ENCODE assay signal across 13 cellular contexts in genomic region chr9:91945277-91946074, GRCh38. TPM values are rescaled to one million over a fixed set of nuclear protein-coding genes. Genes with fewer than 3 reads are reported as not detected.
DNase-seq lines count a peak whose midpoint lies in the region; ATAC-seq and TF ChIP-seq lines count a peak whose summit lies in the region.
"Had no signal": no experiment of that assay in that cellular context is flagged by ENCODE, and none has a peak within 500 bp of the region (broad histone marks: within the 10 kb centered on the region; RNA-seq: fewer than 3 reads in every experiment).

No MANE protein-coding gene starts in this region.

- peaks cover 28% of the 10 kb centered on the region for H3K4me1 Mint-ChIP-seq in brain
- H3K4me1 Mint-ChIP-seq in activated T-cell treated with anti-CD3 and anti-CD28 coated beads, Interleukin-2, amount 50 U/mL, for 72 hours (ENCODE audit: low read depth) = no peaks in the 10 kb centered on the region
- H3K4me1 Mint-ChIP-seq in activated CD8-positive, alpha-beta T cell treated with anti-CD3 and anti-CD28 coated beads, Interleukin-2, amount 10 ng/mL, durations not matched to agents 7 days and 5 days (ENCODE audit: low read depth) = peaks cover 2% of the 10 kb centered on the region
- H3K4me1 Mint-ChIP-seq: activated T-helper 17 cell treated with anti-CD3 and anti-CD28 coated beads, Interleukin-2, amount 50 U/mL, for 72 hours had no signal

- peaks cover 0 to 12% (median 0%) of the 10 kb centered on the region in 5 experiments for H3K9me3 Mint-ChIP-seq in brain
- no peaks in the 10 kb centered on the region for H3K9me3 Mint-ChIP-seq in activated T-cell treated with anti-CD3 and anti-CD28 coated beads, Interleukin-2, amount 50 U/mL, for 72 hours
- no peaks in the 10 kb centered on the region for H3K9me3 Mint-ChIP-seq in activated CD8-positive, alpha-beta T cell treated with anti-CD3 and anti-CD28 coated beads, Interleukin-2, amount 10 ng/mL, durations not matched to agents 7 days and 5 days (ENCODE audit: insufficient read depth)
- H3K9me3 Mint-ChIP-seq: stimulated activated naive CD8-positive, alpha-beta T cell treated with anti-CD3 and anti-CD28 coated beads, Interleukin-15, Interleukin-2, amounts not matched to agents 100 ng/mL and 50 ng/mL, for 24 hours had no signal

- H3K36me3 ChIP-seq in thyroid gland = no peaks in the 10 kb centered on the region

- peaks cover 19 to 30% of the 10 kb centered on the region in 2 donors for H3K4me1 ChIP-seq in thyroid gland

- POLR2A ChIA-PET in activated CD8-positive, alpha-beta T cell treated with anti-CD3 and anti-CD28 coated beads, Interleukin-2, amount 10 ng/mL, durations not matched to agents 7 days and 5 days (lab: Charles Lee) = no interaction called here

- peak overlapping the region in 2 of 3 donors; percentile 59 to 66 for H3K27ac ChIP-seq in thyroid gland

- no peaks in the 10 kb centered on the region for H3K36me3 Mint-ChIP-seq in brain
- H3K36me3 Mint-ChIP-seq in activated T-cell treated with anti-CD3 and anti-CD28 coated beads, Interleukin-2, amount 50 U/mL, for 72 hours (ENCODE audit: insufficient read depth in 2 of 2) = no peaks in the 10 kb centered on the region
- peaks cover 2% of the 10 kb centered on the region for H3K36me3 Mint-ChIP-seq in activated CD8-positive, alpha-beta T cell treated with anti-CD3 and anti-CD28 coated beads, Interleukin-2, amount 10 ng/mL, durations not matched to agents 7 days and 5 days (ENCODE audit: low read depth)

- peak overlapping the region; percentile 48 to 81 (median 71) for H3K4me3 Mint-ChIP-seq in brain
- H3K4me3 Mint-ChIP-seq in activated T-cell treated with anti-CD3 and anti-CD28 coated beads, Interleukin-2, amount 50 U/mL, for 72 hours = no peak overlapping the region
- H3K4me3 Mint-ChIP-seq in activated CD8-positive, alpha-beta T cell treated with anti-CD3 and anti-CD28 coated beads, Interleukin-2, amount 10 ng/mL, durations not matched to agents 7 days and 5 days = no peak overlapping the region
- H3K4me3 Mint-ChIP-seq: activated T-helper 17 cell treated with anti-CD3 and anti-CD28 coated beads, Interleukin-2, amount 50 U/mL, for 72 hours; stimulated activated naive CD8-positive, alpha-beta T cell treated with anti-CD3 and anti-CD28 coated beads, Interleukin-15, Interleukin-2, amounts not matched to agents 100 ng/mL and 50 ng/mL, for 24 hours had no signal

- peaks cover 65% of the 10 kb centered on the region for H3K27me3 Mint-ChIP-seq in brain
- H3K27me3 Mint-ChIP-seq in activated T-cell treated with anti-CD3 and anti-CD28 coated beads, Interleukin-2, amount 50 U/mL, for 72 hours (ENCODE audit: low read depth) = peaks cover 67% of the 10 kb centered on the region
- peaks cover 44% of the 10 kb centered on the region for H3K27me3 Mint-ChIP-seq in activated CD8-positive, alpha-beta T cell treated with anti-CD3 and anti-CD28 coated beads, Interleukin-2, amount 10 ng/mL, durations not matched to agents 7 days and 5 days (ENCODE audit: low read depth)

- WGBS in thyroid gland, 2 donors = 9 to 14% methylated on average over 10 of the region's 10 CpGs

- ATAC-seq in activated T-cell treated with anti-CD3 and anti-CD28 coated beads, Interleukin-2, amount 50 U/mL, for 72 hours (replicated peaks in 1 of 2) = no peak
- no peak for ATAC-seq in activated CD8-positive, alpha-beta T cell treated with anti-CD3 and anti-CD28 coated beads, Interleukin-2, amount 10 ng/mL, durations not matched to agents 7 days and 5 days
- ATAC-seq: activated T-helper 17 cell treated with anti-CD3 and anti-CD28 coated beads, Interleukin-2, amount 50 U/mL, for 72 hours had no signal

- no peak for TF ChIP-seq CTCF in brain (conservative IDR thresholded peaks at IDR 0.05)
- peak in 1 of 6 experiments; percentile 10 for TF ChIP-seq CTCF in thyroid gland (IDR thresholded peaks at IDR 0.05)

- H3K4me3 ChIP-seq in thyroid gland (replicated peaks in 1 of 3) = no peak overlapping the region

- H3K9me3 ChIP-seq in thyroid gland = no peaks in the 10 kb centered on the region

- peak overlapping the region in 3 of 5 experiments; percentile 29 to 89 (median 74) for H3K27ac Mint-ChIP-seq in brain
- no peak overlapping the region for H3K27ac Mint-ChIP-seq in activated T-cell treated with anti-CD3 and anti-CD28 coated beads, Interleukin-2, amount 50 U/mL, for 72 hours
- no peak overlapping the region for H3K27ac Mint-ChIP-seq in activated CD8-positive, alpha-beta T cell treated with anti-CD3 and anti-CD28 coated beads, Interleukin-2, amount 10 ng/mL, durations not matched to agents 7 days and 5 days
- H3K27ac Mint-ChIP-seq: activated T-helper 17 cell treated with anti-CD3 and anti-CD28 coated beads, Interleukin-2, amount 50 U/mL, for 72 hours; stimulated activated naive CD8-positive, alpha-beta T cell treated with anti-CD3 and anti-CD28 coated beads, Interleukin-15, Interleukin-2, amounts not matched to agents 100 ng/mL and 50 ng/mL, for 24 hours had no signal

- H3K27me3 ChIP-seq in thyroid gland = no peaks in the 10 kb centered on the region

- CTCF ChIA-PET in activated CD8-positive, alpha-beta T cell treated with anti-CD3 and anti-CD28 coated beads, Interleukin-2, amount 10 ng/mL, durations not matched to agents 7 days and 5 days (lab: Charles Lee) = interaction anchor here (1.2 to 1.7 kb wide), 2 partner anchors 9 to 170 kb away, joined by 3 to 8 read pairs; no protein-coding TSS in a partner anchor

- intact Hi-C loops in thyroid gland (cut with DNase I) = loop anchor here (10.0 kb wide), 1 partner anchor 101 kb away; no protein-coding TSS in a partner anchor

- peak in 1 of 2 donors; percentile 16 for TF ChIP-seq POLR2A in thyroid gland (IDR thresholded peaks at IDR 0.05)

- DNase-seq in SIG-M5 treated with dmso at 0.1 percent for 504 hours (lab: John Stamatoyannopoulos, UW; ENCODE audit: unreplicated experiment) (peak; percentile 14), SIG-M5 (lab: John Stamatoyannopoulos, UW) (no peak), islet precursor cell (peak; percentile 69), thyroid gland (peak; percentile 70 to 76), middle frontal gyrus (ENCODE audit: extremely low spot score, low spot score) (no peak)
- DNase-seq in activated T-cell treated with anti-CD3 and anti-CD28 coated beads, Interleukin-2, amount 50 U/mL, for 72 hours = no peak
- DNase-seq in activated CD8-positive, alpha-beta T cell treated with anti-CD3 and anti-CD28 coated beads, Interleukin-2, amount 10 ng/mL, durations not matched to agents 7 days and 5 days = no peak
- DNase-seq: effector CD4-positive, alpha-beta T cell; NCI-H526 treated with DMSO at 0.1 percent for 48 hours; T-helper 9 cell had no signal

RNA-seq across cellular contexts. Expression of gene ROR2, which starts 4.6 kb away (rescaled TPM):
- 4.8 TPM for polyA plus RNA-seq in brain (ENCODE audit: insufficient read depth, low read depth, low replicate concordance)
- 10 to 100 TPM in 3 of 4 donors, 1 to 10 TPM in 1; 9.5 to 17.7 (median 15.9) TPM for total RNA-seq in thyroid gland
- under 1 TPM; 0.07 to 0.10 TPM for total RNA-seq in activated T-cell treated with anti-CD3 and anti-CD28 coated beads, Interleukin-2, amount 50 U/mL, for 72 hours
- total RNA-seq in activated CD8-positive, alpha-beta T cell treated with anti-CD3 and anti-CD28 coated beads, Interleukin-2, amount 10 ng/mL, durations not matched to agents 7 days and 5 days = under 1 TPM; 0.05 TPM

Comparison
In these comparisons a context has a peak if more than half of its experiments do, and no peak if none do; other contexts are left out.
1. DNase-seq: peak in SIG-M5 treated with dmso at 0.1 percent for 504 hours (single experiment), islet precursor cell (single experiment) and thyroid gland (2 of 2); none in SIG-M5 (single experiment), activated T-cell treated with anti-CD3 and anti-CD28 coated beads, Interleukin-2, amount 50 U/mL, for 72 hours (0 of 2), activated CD8-positive, alpha-beta T cell treated with anti-CD3 and anti-CD28 coated beads, Interleukin-2, amount 10 ng/mL, durations not matched to agents 7 days and 5 days (single experiment) and middle frontal gyrus (single experiment).
2. H3K27ac Mint-ChIP-seq: peak in brain (3 of 5); none in activated T-cell treated with anti-CD3 and anti-CD28 coated beads, Interleukin-2, amount 50 U/mL, for 72 hours (single experiment) and activated CD8-positive, alpha-beta T cell treated with anti-CD3 and anti-CD28 coated beads, Interleukin-2, amount 10 ng/mL, durations not matched to agents 7 days and 5 days (single experiment).
3. H3K4me3 Mint-ChIP-seq: peak in brain (5 of 5); none in activated T-cell treated with anti-CD3 and anti-CD28 coated beads, Interleukin-2, amount 50 U/mL, for 72 hours (0 of 2) and activated CD8-positive, alpha-beta T cell treated with anti-CD3 and anti-CD28 coated beads, Interleukin-2, amount 10 ng/mL, durations not matched to agents 7 days and 5 days (single experiment).
4. RNA of gene ROR2, which starts 4.6 kb away (total RNA-seq): 9.5 to 17.7 TPM in thyroid gland; 0.07 to 0.10 TPM in activated T-cell treated with anti-CD3 and anti-CD28 coated beads, Interleukin-2, amount 50 U/mL, for 72 hours and 0.05 TPM in activated CD8-positive, alpha-beta T cell treated with anti-CD3 and anti-CD28 coated beads, Interleukin-2, amount 10 ng/mL, durations not matched to agents 7 days and 5 days; every median in the first group is over 4 times any median in the second.